8 cellular contexts compared by ENCODE assay signal in genomic region chr15:78437107-78437761, GRCh38. TPM values are rescaled to one million over a fixed set of nuclear protein-coding genes. Genes with fewer than 3 reads are reported as not detected.
DNase-seq lines count a peak whose midpoint lies in the region; ATAC-seq and TF ChIP-seq lines count a peak whose summit lies in the region.

No MANE protein-coding gene starts in this region.

- peak overlapping the region; percentile 91 for H3K4me3 Mint-ChIP-seq in activated naive CD4-positive, alpha-beta T cell treated with anti-CD3 and anti-CD28 coated beads, Interleukin-2, amount 10 ng/mL, durations not matched to agents 7 days and 5 days
- H3K4me3 Mint-ChIP-seq in dendritic cell treated with granulocyte-macrophage colony-stimulating factor and Interleukin-4, amounts not matched to agents 40 ng/mL and 50 ng/mL, for 4 days = peak overlapping the region; percentile 86
- peak overlapping the region; percentile 83 to 99 (median 97) for H3K4me3 Mint-ChIP-seq in naive thymus-derived CD8-positive, alpha-beta T cell

- CTCF ChIA-PET in activated naive CD4-positive, alpha-beta T cell treated with anti-CD3 and anti-CD28 coated beads, Interleukin-2, amount 10 ng/mL, durations not matched to agents 7 days and 5 days (lab: Charles Lee) = interaction anchor here (1.1 to 1.2 kb wide), 2 partner anchors 8 to 13 kb away, joined by 3 to 5 read pairs; no protein-coding TSS in a partner anchor

- no peak for DNase-seq in activated naive CD4-positive, alpha-beta T cell treated with anti-CD3 and anti-CD28 coated beads, Interleukin-2, amount 10 ng/mL, durations not matched to agents 7 days and 5 days
- no peak for DNase-seq in activated naive CD4-positive, alpha-beta T cell (lab: John Stamatoyannopoulos, UW)
- peak; percentile 60 for DNase-seq in NCI-H82 treated with DMSO at 0.1 percent for 48 hours (lab: John Stamatoyannopoulos, UW; ENCODE audit: unreplicated experiment)
- DNase-seq in naive thymus-derived CD8-positive, alpha-beta T cell = no peak
- no peak for DNase-seq in ecto neural progenitor cell (ENCODE audit: low spot score)
- no peak for DNase-seq in omental fat pad (ENCODE audit: low spot score)
- DNase-seq in stimulated activated CD4-positive, alpha-beta T cell treated with anti-CD3 and anti-CD28 coated beads, Interleukin-4, amount 100 ng/mL, for 1 hour = no peak

- no peaks in the 10 kb centered on the region for H3K9me3 Mint-ChIP-seq in activated naive CD4-positive, alpha-beta T cell treated with anti-CD3 and anti-CD28 coated beads, Interleukin-2, amount 10 ng/mL, durations not matched to agents 7 days and 5 days
- H3K9me3 Mint-ChIP-seq in dendritic cell treated with granulocyte-macrophage colony-stimulating factor and Interleukin-4, amounts not matched to agents 40 ng/mL and 50 ng/mL, for 4 days = no peaks in the 10 kb centered on the region
- H3K9me3 Mint-ChIP-seq in naive thymus-derived CD8-positive, alpha-beta T cell = no peaks in the 10 kb centered on the region

- H3K36me3 Mint-ChIP-seq in activated naive CD4-positive, alpha-beta T cell treated with anti-CD3 and anti-CD28 coated beads, Interleukin-2, amount 10 ng/mL, durations not matched to agents 7 days and 5 days = peaks cover 18% of the 10 kb centered on the region
- peaks cover 45% of the 10 kb centered on the region for H3K36me3 Mint-ChIP-seq in dendritic cell treated with granulocyte-macrophage colony-stimulating factor and Interleukin-4, amounts not matched to agents 40 ng/mL and 50 ng/mL, for 4 days (ENCODE audit: low read depth)
- peaks cover 0 to 18% (median 10%) of the 10 kb centered on the region in 3 donors for H3K36me3 Mint-ChIP-seq in naive thymus-derived CD8-positive, alpha-beta T cell

- H3K4me1 Mint-ChIP-seq in activated naive CD4-positive, alpha-beta T cell treated with anti-CD3 and anti-CD28 coated beads, Interleukin-2, amount 10 ng/mL, durations not matched to agents 7 days and 5 days = peaks cover 41% of the 10 kb centered on the region
- peaks cover 30% of the 10 kb centered on the region for H3K4me1 Mint-ChIP-seq in dendritic cell treated with granulocyte-macrophage colony-stimulating factor and Interleukin-4, amounts not matched to agents 40 ng/mL and 50 ng/mL, for 4 days (ENCODE audit: low read depth)
- H3K4me1 Mint-ChIP-seq in naive thymus-derived CD8-positive, alpha-beta T cell = peaks cover 10 to 51% (median 33%) of the 10 kb centered on the region in 4 donors

- POLR2A ChIA-PET in naive thymus-derived CD8-positive, alpha-beta T cell (lab: Charles Lee) = interaction anchor here (0.6 to 3.5 kb wide), 19 partner anchors 9 to 436 kb away, joined by 3 to 31 read pairs (median 4); partner anchors contain the start of genes DNAJA4, MORF4L1, PSMA4 and SKIC8

- TF ChIP-seq CTCF in omental fat pad (IDR thresholded peaks at IDR 0.05) = no peak

- peak in 1 of 2 donors; percentile 15 for ATAC-seq in naive thymus-derived CD8-positive, alpha-beta T cell
- no peak for ATAC-seq in omental fat pad (ENCODE audit: low FRiP score)

- intact Hi-C loops in dendritic cell treated with granulocyte-macrophage colony-stimulating factor and Interleukin-4, amounts not matched to agents 40 ng/mL and 50 ng/mL, for 4 days (cut with micrococcal nuclease) = loop anchor here (5.0 kb wide), 1 partner anchor 100 kb away; no protein-coding TSS in a partner anchor

- H3K27ac Mint-ChIP-seq in activated naive CD4-positive, alpha-beta T cell treated with anti-CD3 and anti-CD28 coated beads, Interleukin-2, amount 10 ng/mL, durations not matched to agents 7 days and 5 days = peak overlapping the region; percentile 95
- peak overlapping the region; percentile 89 for H3K27ac Mint-ChIP-seq in dendritic cell treated with granulocyte-macrophage colony-stimulating factor and Interleukin-4, amounts not matched to agents 40 ng/mL and 50 ng/mL, for 4 days
- peak overlapping the region; percentile 96 to 99 (median 97) for H3K27ac Mint-ChIP-seq in naive thymus-derived CD8-positive, alpha-beta T cell

- H3K27me3 Mint-ChIP-seq in activated naive CD4-positive, alpha-beta T cell treated with anti-CD3 and anti-CD28 coated beads, Interleukin-2, amount 10 ng/mL, durations not matched to agents 7 days and 5 days = no peaks in the 10 kb centered on the region
- H3K27me3 Mint-ChIP-seq in dendritic cell treated with granulocyte-macrophage colony-stimulating factor and Interleukin-4, amounts not matched to agents 40 ng/mL and 50 ng/mL, for 4 days = no peaks in the 10 kb centered on the region
- H3K27me3 Mint-ChIP-seq in naive thymus-derived CD8-positive, alpha-beta T cell = no peaks in the 10 kb centered on the region

RNA-seq across cellular contexts. Expression of gene IREB2, which starts 0.8 kb away (rescaled TPM):
- total RNA-seq in naive thymus-derived CD8-positive, alpha-beta T cell = 10 to 100 TPM; 68.6 to 77.4 TPM
- 10 to 100 TPM; 15.7 to 23.1 (median 16.6) TPM for polyA plus RNA-seq in naive thymus-derived CD8-positive, alpha-beta T cell
- total RNA-seq in omental fat pad = 10 to 100 TPM; 24.0 to 46.5 (median 33.2) TPM
